ENCODE assay signal across 8 cellular contexts in genomic region chr9:92133949-92134604, GRCh38. TPM values are rescaled to one million over a fixed set of nuclear protein-coding genes. Genes with fewer than 3 reads are reported as not detected.
DNase-seq lines count a peak whose midpoint lies in the region; ATAC-seq and TF ChIP-seq lines count a peak whose summit lies in the region.

No MANE protein-coding gene starts in this region.

- no peak overlapping the region for H3K4me3 ChIP-seq in lung

- ATAC-seq in GM18508 (IDR thresholded peaks at IDR 0.05; ENCODE audit: insufficient read depth, unreplicated experiment) = peak; percentile 80
- ATAC-seq in HG03457 (IDR thresholded peaks at IDR 0.05; ENCODE audit: unreplicated experiment) = peak; percentile 68
- peak; percentile 78 for ATAC-seq in lung (ENCODE audit: insufficient read depth, low FRiP score)

- H3K27ac ChIP-seq in lung (ENCODE audit: low read depth in 1 of 2, low read length in 1 of 2) = no peak overlapping the region

- H3K36me3 ChIP-seq in lung (ENCODE audit: control insufficient read depth in 2 of 2, insufficient read depth in 2 of 2, low read length in 2 of 2) = no peaks in the 10 kb centered on the region

- WGBS in lung, 2 donors = 10 to 15% methylated on average over 19 of the region's 19 CpGs

- TF ChIP-seq CTCF in lung (IDR thresholded peaks at IDR 0.05; ENCODE audit: control extremely low read depth, extremely low read depth) = peak; percentile 86

- H3K27me3 ChIP-seq in lung (ENCODE audit: control insufficient read depth, insufficient read depth) = no peaks in the 10 kb centered on the region

- H3K4me1 ChIP-seq in lung (ENCODE audit: control insufficient read depth in 2 of 2, insufficient read depth in 2 of 2, low read length in 2 of 2) = no peaks in the 10 kb centered on the region

- no peaks in the 10 kb centered on the region for H3K9me3 ChIP-seq in lung (ENCODE audit: control insufficient read depth in 2 of 2, insufficient read depth in 1 of 2, low read length in 1 of 2)

- DNase-seq in 8988T (peak; percentile 90), NCI-H748 treated with DMSO at 0.1 percent for 48 hours (lab: John Stamatoyannopoulos, UW) (peak; percentile 78), lung (ENCODE audit: low spot score) (peak; percentile 77)
- peak; percentile 81 to 86 for DNase-seq in activated CD4-positive, alpha-beta T cell treated with anti-CD3 and anti-CD28 coated beads, Interleukin-2, amount 50 U/mL, for 48 hours
- DNase-seq in effector CD4-positive, alpha-beta T cell = peak; percentile 64
- DNase-seq in stimulated activated CD8-positive, alpha-beta memory T cell treated with anti-CD3 and anti-CD28 coated beads, Interleukin-15, amount 100 ng/mL, for 1 hour (ENCODE audit: low read depth) = peak; percentile 49

RNA-seq across cellular contexts. Expression of gene SPTLC1, which starts 18.9 kb away (rescaled TPM):
- 100 to 1,000 TPM in 1 of 2 donors, 10 to 100 TPM in 1; 64.7 to 137 TPM for total RNA-seq in lung
- polyA plus RNA-seq in lung = 10 to 100 TPM; 20.8 to 52.4 TPM
